11 cellular contexts compared by ENCODE assay signal in genomic region chr22:43956805-43957463, GRCh38. TPM values are rescaled to one million over a fixed set of nuclear protein-coding genes. Genes with fewer than 3 reads are reported as not detected.
A peak's percentile ranks its signal among the peaks of the same experiment; 100 is the strongest.
DNase-seq lines count a peak whose midpoint lies in the region; ATAC-seq, FAIRE-seq and TF ChIP-seq lines count a peak whose summit lies in the region.
"Had no signal": no experiment of that assay in that cellular context is flagged by ENCODE, and none has a peak within 500 bp of the region (broad histone marks: within the 10 kb centered on the region; RNA-seq: fewer than 3 reads in every experiment).

No MANE protein-coding gene starts in this region.

- SMC1A ChIA-PET in GM12878 (lab: Charles Lee; ENCODE audit: uncharacterized antibody, unreplicated experiment) = no interaction called here

- H3K4me1 ChIP-seq in ACC112 (ENCODE audit: control insufficient read depth, insufficient read depth, low read length, unreplicated experiment) (peaks cover 21% of the 10 kb centered on the region), GM12878 (ENCODE audit: control insufficient read depth, insufficient read depth, low read length) (peaks cover 3% of the 10 kb centered on the region)

- TF ChIP-seq RAD21 in GM12878 (IDR thresholded peaks at IDR 0.05; ENCODE audit: insufficient read depth, low read depth, low read length) = no peak

- no peaks in the 10 kb centered on the region for H3K9me3 ChIP-seq in GM12878 (replicated peaks; ENCODE audit: control insufficient read depth, insufficient read depth, low read length)

- TF ChIP-seq EP300 in GM12878 (IDR thresholded peaks at IDR 0.05; ENCODE audit: borderline replicate concordance in 1 of 2, control insufficient read depth in 1 of 2, low read depth in 2 of 2, low read length in 2 of 2) = no peak

- CTCF ChIA-PET in GM12878 (lab: Yijun Ruan, JAX) = interaction anchor here (3.4 kb wide), 1 partner anchor 11 kb away, joined by 11 read pairs; no protein-coding TSS in a partner anchor

- no peak for FAIRE-seq in GM12878 (lab: Jason Lieb, UNC)

- RAD21 ChIA-PET in GM12878 (lab: Charles Lee; ENCODE audit: unreplicated experiment) = no interaction called here

- H3K27ac Mint-ChIP-seq in HFFc6 = peak overlapping the region; percentile 89; the same call in 1 of the 2 replicates
- H3K27ac Mint-ChIP-seq in mesothelial cell of epicardium = peak overlapping the region; percentile 90

- no peaks in the 10 kb centered on the region for H4K20me1 ChIP-seq in GM12878 (ENCODE audit: control insufficient read depth, insufficient read depth)

- intact Hi-C loops in GM12878 (cut with micrococcal nuclease; ENCODE audit: unreplicated experiment) = no loop called here

- no peak overlapping the region for H2AFZ ChIP-seq in ACC112 (ENCODE audit: low read length, unreplicated experiment)
- H2AFZ ChIP-seq in GM12878 (ENCODE audit: control insufficient read depth, low read depth, low read length) = no peak overlapping the region

- no peak for ATAC-seq in GM12878

- H3K4me3 ChIP-seq in ACC112 (ENCODE audit: low read depth, low read length) (peak overlapping the region; percentile 95), GM12878 (peak overlapping the region; percentile 90)

- H3K27me3 Mint-ChIP-seq in HFFc6 (ENCODE audit: insufficient read depth) (peaks cover 2% of the 10 kb centered on the region; the same call in 1 of the 2 replicates), mesothelial cell of epicardium (ENCODE audit: low read depth) (no peaks in the 10 kb centered on the region)

- H3K27ac ChIP-seq in ACC112 (ENCODE audit: low read depth, low read length) (no peak overlapping the region), GM12878 (ENCODE audit: control insufficient read depth, insufficient read depth) (no peak overlapping the region)

- no peak for TF ChIP-seq CTCF in HFFc6 (IDR thresholded peaks at IDR 0.05)
- no peak for TF ChIP-seq CTCF in GM12878 (IDR thresholded peaks at IDR 0.05 in 2 of 3, conservative IDR thresholded peaks at IDR 0.05 in 1 of 3; ENCODE audit: control insufficient read depth in 2 of 3, extremely low read depth in 1 of 3, insufficient read depth in 1 of 3, low read depth in 3 of 3, low read length in 3 of 3)
- no peak for TF ChIP-seq CTCF in mesothelial cell of epicardium (IDR thresholded peaks at IDR 0.05; ENCODE audit: unreplicated experiment)

- no peaks in the 10 kb centered on the region for H3K36me3 ChIP-seq in ACC112 (ENCODE audit: insufficient read depth, low read length)
- H3K36me3 ChIP-seq in GM12878 (ENCODE audit: control insufficient read depth in 2 of 2, insufficient read depth in 2 of 2, low read length in 1 of 2) = no peaks in the 10 kb centered on the region

- 95% methylated on average over 9 of the region's 9 CpGs for WGBS in GM12878 (ENCODE audit: insufficient coverage, insufficient replicate concordance, low lambda C conversion rate, missing lambda C conversion rate)

- no peak overlapping the region for H3K9ac ChIP-seq in GM12878 (ENCODE audit: control insufficient read depth, insufficient read depth, low read length)

- H3K79me2 ChIP-seq in ACC112 (ENCODE audit: control insufficient read depth, insufficient read depth, low read length, unreplicated experiment) = peaks cover 37% of the 10 kb centered on the region
- peaks cover 34% of the 10 kb centered on the region for H3K79me2 ChIP-seq in GM12878 (ENCODE audit: control insufficient read depth, insufficient read depth, low read length)

- TF ChIP-seq POLR2A in GM12878 (IDR thresholded peaks at IDR 0.05; ENCODE audit: low read depth, low read length) = no peak

- POLR2A ChIA-PET in GM12878 (lab: Charles Lee) = no interaction called here

- in situ Hi-C loops in GM12878 (cut with MboI) = no loop called here

- DNase-seq in HFFc6 (no peak), GM12878 (ENCODE audit: low read depth, low spot score) (no peak), mesothelial cell of epicardium (ENCODE audit: low spot score in 2 of 2, unreplicated experiment in 2 of 2) (no peak), NCI-H146 (lab: John Stamatoyannopoulos, UW) (no peak), HUDEP-2 (lab: John Stamatoyannopoulos, UW; ENCODE audit: unreplicated experiment in 76 of 76) (no peak), NOMO-1 (lab: John Stamatoyannopoulos, UW; ENCODE audit: unreplicated experiment in 2 of 2) (no peak), C1 segment of cervical spinal cord (lab: John Stamatoyannopoulos, UW) (no peak)
- DNase-seq: DMS53; NK-92 treated with Interleukin-12 subunit alpha and Interleukin-12 subunit beta, amount 100 ng/mL, for 24 hours; stimulated activated CD4-positive, alpha-beta T cell treated with anti-CD3 and anti-CD28 coated beads, Interleukin-4, amount 100 ng/mL, for 1 hour had no signal

- peaks cover 12% of the 10 kb centered on the region for H3K36me3 Mint-ChIP-seq in HFFc6 (ENCODE audit: low read depth)
- no peaks in the 10 kb centered on the region for H3K36me3 Mint-ChIP-seq in mesothelial cell of epicardium

- H3K4me3 Mint-ChIP-seq in HFFc6 = peak overlapping the region; percentile 96
- peak overlapping the region; percentile 86 for H3K4me3 Mint-ChIP-seq in mesothelial cell of epicardium

- H3K4me1 Mint-ChIP-seq in HFFc6 (ENCODE audit: low read depth) (peaks cover 32% of the 10 kb centered on the region), mesothelial cell of epicardium (peaks cover 25% of the 10 kb centered on the region)

- H3K9me3 Mint-ChIP-seq in HFFc6 (no peaks in the 10 kb centered on the region), mesothelial cell of epicardium (no peaks in the 10 kb centered on the region)

- H3K27me3 ChIP-seq in ACC112 (ENCODE audit: insufficient read depth, low read length) (no peaks in the 10 kb centered on the region), GM12878 (replicated peaks in 1 of 2; ENCODE audit: control insufficient read depth in 2 of 2, insufficient read depth in 2 of 2, low read length in 1 of 2) (no peaks in the 10 kb centered on the region)

- peak overlapping the region; percentile 86 for H3K4me2 ChIP-seq in GM12878 (ENCODE audit: control insufficient read depth, insufficient read depth)

- no TSS peak for BruUV-seq in GM12878 (replicated peaks; lab: Mats Ljungman, UMichigan)

RNA-seq across cellular contexts. Expression of gene SAMM50, which starts 1.7 kb away (rescaled TPM):
- total RNA-seq in HFFc6 (2021; fragmentation: NEBNext Ultra II Directional; extraction: Animal tissue kit (Norgen Biotek cat#: 25700)) = 10 to 100 TPM; 51.6 to 57.2 (median 53.3) TPM
- total RNA-seq in GM12878 (2013; cell fraction: nucleolus; rRNA removed) = 36.5 and 39.3 TPM in 2 replicates
- total RNA-seq in GM12878 (2014; rRNA removed) = 47.8 and 54.0 TPM in 2 replicates
- 51.5 and 54.6 TPM in 2 replicates for total RNA-seq in GM12878 (2014; rRNA removed; fragmentation: Illumina TruSeq; extraction: Trizol)
- 66.1 and 67.9 TPM in 2 replicates for total RNA-seq in GM12878 (2021)
- polyA plus RNA-seq in GM12878 (2011; ENCODE audit: low read depth) = 37.0 TPM
- polyA plus RNA-seq in GM12878 (2011; rRNA removed) = 52.9 and 53.2 TPM in 2 replicates
- polyA plus RNA-seq in GM12878 (2011; cell fraction: cytosol; rRNA removed) = 38.7 and 42.5 TPM in 2 replicates
- 37.4 and 49.0 TPM in 2 replicates for polyA plus RNA-seq in GM12878 (2011; cell fraction: nucleus; rRNA removed)
- 42.0 and 48.1 TPM in 2 replicates for polyA plus RNA-seq in GM12878 (2012)
- polyA plus RNA-seq in GM12878 (2014; fragmentation: Illumina TruSeq; extraction: Trizol) = 68.8 and 71.9 TPM in 2 replicates
- polyA plus RNA-seq in GM12878 (2014; fragmentation: Nextera tagmentation; extraction: Ambion mirVana) = 10 to 100 TPM; 38.2 to 61.6 TPM
- 63.3 and 67.7 TPM in 2 replicates for polyA plus RNA-seq in GM12878 (2014; rRNA removed)
- polyA plus RNA-seq in GM12878 (2016; fragmentation: Nextera tagmentation; extraction: Ambion mirVana) = 100 to 1,000 TPM; 116 to 126 TPM
- 37.4 and 42.4 TPM in 2 replicates for polyA minus RNA-seq in GM12878 (2011; rRNA and poly(A)+ RNA removed)
- 12.7 and 18.7 TPM in 2 replicates for polyA minus RNA-seq in GM12878 (2011; cell fraction: cytosol; rRNA and poly(A)+ RNA removed)
- 9.1 and 18.1 TPM in 2 replicates for polyA minus RNA-seq in GM12878 (2011; cell fraction: nucleus; rRNA and poly(A)+ RNA removed)
- 44.1 to 44.9 TPM (median 44.8 TPM) in 3 replicates for total RNA-seq in mesothelial cell of epicardium

RNA-seq across cellular contexts. Expression of gene PNPLA3, which starts 33.3 kb away (rescaled TPM):
- total RNA-seq in HFFc6 (2021; fragmentation: NEBNext Ultra II Directional; extraction: Animal tissue kit (Norgen Biotek cat#: 25700)) = 1 to 10 TPM; 3.0 to 6.5 (median 3.4) TPM
- total RNA-seq in GM12878 (2013; cell fraction: nucleolus; rRNA removed) = 0.21 TPM in 1 of 2 replicates, not detected in the other
- total RNA-seq in GM12878 (2014; rRNA removed) (not detected in 2 replicates), GM12878 (2014; rRNA removed; fragmentation: Illumina TruSeq; extraction: Trizol) (not detected in 2 replicates), GM12878 (2021) (not detected in 2 replicates), mesothelial cell of epicardium (5.7 to 6.2 TPM (median 6.1 TPM) in 3 replicates)
- 0.10 TPM for polyA plus RNA-seq in GM12878 (2011; ENCODE audit: low read depth)
- polyA plus RNA-seq in GM12878 (2011; rRNA removed) (0.03 and 0.05 TPM in 2 replicates), GM12878 (2014; fragmentation: Illumina TruSeq; extraction: Trizol) (not detected in 2 replicates), GM12878 (2014; fragmentation: Nextera tagmentation; extraction: Ambion mirVana) (not detected), GM12878 (2014; rRNA removed) (0.08 TPM in 1 of 2 replicates, not detected in the other), GM12878 (2016; fragmentation: Nextera tagmentation; extraction: Ambion mirVana) (not detected)
- 0.03 and 0.07 TPM in 2 replicates for polyA plus RNA-seq in GM12878 (2011; cell fraction: cytosol; rRNA removed)
- 0.15 and 0.24 TPM in 2 replicates for polyA plus RNA-seq in GM12878 (2011; cell fraction: nucleus; rRNA removed)
- polyA plus RNA-seq in GM12878 (2012) = 0.28 and 0.42 TPM in 2 replicates
- polyA minus RNA-seq in GM12878 (2011; rRNA and poly(A)+ RNA removed) = 0.15 TPM in 1 of 2 replicates, not detected in the other
- polyA minus RNA-seq in GM12878 (2011; cell fraction: cytosol; rRNA and poly(A)+ RNA removed) = not detected in 2 replicates
- polyA minus RNA-seq in GM12878 (2011; cell fraction: nucleus; rRNA and poly(A)+ RNA removed) = 0.67 TPM in 1 of 2 replicates, not detected in the other
